In the genomic region with DNA sequence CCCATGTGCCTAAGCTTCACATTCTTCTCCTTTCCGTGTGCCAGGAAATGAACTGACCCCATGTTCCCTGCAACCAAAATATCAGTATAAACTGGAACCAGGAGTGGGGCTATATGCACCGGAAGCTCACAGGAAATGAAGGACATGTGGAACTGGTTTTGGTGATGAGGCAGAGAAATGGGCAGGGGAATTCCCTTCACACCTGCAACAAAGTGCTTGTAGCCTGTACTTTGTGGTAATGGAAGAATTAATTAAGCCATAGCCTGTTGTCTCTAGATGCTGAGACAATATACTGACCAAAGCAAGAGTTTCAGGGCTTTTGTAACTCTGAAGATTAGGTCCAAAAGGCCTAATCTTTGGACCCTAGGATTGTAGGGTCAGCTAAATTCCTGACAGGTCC, we compare ENCODE assay signal across 24 cellular contexts. TPM values are rescaled to one million over a fixed set of nuclear protein-coding genes. Genes with fewer than 3 reads are reported as not detected.
A peak's percentile ranks its signal among the peaks of the same experiment; 100 is the strongest.
DNase-seq lines count a peak whose midpoint lies in the region; ATAC-seq, FAIRE-seq and TF ChIP-seq lines count a peak whose summit lies in the region.
"Had no signal": no experiment of that assay in that cellular context is flagged by ENCODE, and none has a peak within 500 bp of the region (broad histone marks: within the 10 kb centered on the region; RNA-seq: fewer than 3 reads in every experiment).

No MANE protein-coding gene starts in this region.

- no peak overlapping the region for H2BK120ac ChIP-seq in H1 (replicated peaks; ENCODE audit: low read depth, low read length)

- H2BK20ac ChIP-seq in H1 (ENCODE audit: low read length), result no peak overlapping the region

- FAIRE-seq in H1 (lab: Jason Lieb, UNC), result no peak
- FAIRE-seq: A549, GM12891, GM19239 had no signal

- H3K4me2 ChIP-seq in MM.1S (ENCODE audit: low read depth, low read length) (peak overlapping the region; percentile 50; the same call in 1 of the 2 replicates), H1 (ENCODE audit: insufficient read depth in 1 of 2, low read depth in 2 of 2, low read length in 2 of 2) (no peak overlapping the region)
- H3K4me2 ChIP-seq: A549; BLaER1 treated with 17β-estradiol and CSF1 and Interleukin-3, amounts not matched to agents 10 nM and 100 nM had no signal

- ATAC-seq in GM18909 (IDR thresholded peaks at IDR 0.05; ENCODE audit: poor library complexity, unreplicated experiment), result peak; percentile 53
- no peak for ATAC-seq in activated T-cell treated with anti-CD3 and anti-CD28 coated beads, Interleukin-2, amount 50 U/mL, for 4 hours
- ATAC-seq in GM19324 (IDR thresholded peaks at IDR 0.05; ENCODE audit: low FRiP score, unreplicated experiment), result no peak
- ATAC-seq: A549 had no signal

- H3K14ac ChIP-seq in H1 (ENCODE audit: insufficient read length), result no peak overlapping the region

- H3K36me3 ChIP-seq in MM.1S (replicated peaks; ENCODE audit: insufficient read depth, low read length), result no peaks in the 10 kb centered on the region
- no peaks in the 10 kb centered on the region for H3K36me3 ChIP-seq in H1 (ENCODE audit: control insufficient read depth in 2 of 4, insufficient read depth in 4 of 4, low read length in 3 of 4)
- H3K36me3 ChIP-seq: BE2C; BLaER1 treated with 17β-estradiol and CSF1 and Interleukin-3, amounts not matched to agents 10 nM and 100 nM had no signal

- H3K9ac ChIP-seq in MM.1S (ENCODE audit: low read length), result no peak overlapping the region
- no peak overlapping the region for H3K9ac ChIP-seq in H1 (replicated peaks in 1 of 4; ENCODE audit: extremely low read depth in 1 of 4, low read depth in 3 of 4, low read length in 3 of 4)
- H3K9ac ChIP-seq: BLaER1 treated with 17β-estradiol and CSF1 and Interleukin-3, amounts not matched to agents 10 nM and 100 nM had no signal

- H2BK15ac ChIP-seq in H1 (ENCODE audit: low read length), result no peak overlapping the region

- H3K36me3 Mint-ChIP-seq in activated T-cell treated with anti-CD3 and anti-CD28 coated beads, Interleukin-2, amount 50 U/mL, for 4 hours (ENCODE audit: insufficient read depth), result no peaks in the 10 kb centered on the region
- H3K36me3 Mint-ChIP-seq: CD14-positive monocyte; CD4-positive, alpha-beta memory T cell had no signal

- POLR2A ChIA-PET in H1 (lab: Charles Lee; ENCODE audit: partially characterized antibody), result no interaction called here

- H3K18ac ChIP-seq in H1 (ENCODE audit: extremely low read depth, low read length), result no peak overlapping the region

- H3K4me3 ChIP-seq in MM.1S (ENCODE audit: low read length) (no peak overlapping the region), H1 (ENCODE audit: extremely low read depth in 1 of 4, insufficient read depth in 2 of 4, low read depth in 3 of 4, low read length in 4 of 4) (no peak overlapping the region)
- H3K4me3 ChIP-seq: A549; BLaER1 treated with 17β-estradiol and CSF1 and Interleukin-3, amounts not matched to agents 10 nM and 100 nM had no signal

- TF ChIP-seq EP300 in H1 (IDR thresholded peaks at IDR 0.05; ENCODE audit: borderline replicate concordance in 1 of 2, low read depth in 2 of 2, low read length in 2 of 2), result no peak

- H3K79me2 ChIP-seq in MM.1S (ENCODE audit: low read length), result no peaks in the 10 kb centered on the region
- H3K79me2 ChIP-seq in H1 (ENCODE audit: control insufficient read depth in 1 of 2, insufficient read depth in 2 of 2, low read length in 2 of 2), result no peaks in the 10 kb centered on the region

- TF ChIP-seq POLR2A in H1 (IDR thresholded peaks at IDR 0.05; ENCODE audit: control extremely low read depth in 1 of 2, low read depth in 2 of 2, low read length in 2 of 2), result no peak

- H3K79me1 ChIP-seq in H1 (ENCODE audit: low read depth, low read length), result no peaks in the 10 kb centered on the region

- no peak overlapping the region for H3K4me3 Mint-ChIP-seq in activated T-cell treated with anti-CD3 and anti-CD28 coated beads, Interleukin-2, amount 50 U/mL, for 4 hours
- H3K4me3 Mint-ChIP-seq: CD4-positive, alpha-beta memory T cell had no signal

- peaks cover 5% of the 10 kb centered on the region for H3K9me3 Mint-ChIP-seq in activated T-cell treated with anti-CD3 and anti-CD28 coated beads, Interleukin-2, amount 50 U/mL, for 4 hours

- 79% methylated on average over 2 of the region's 2 CpGs; no CpG with 5 or more reads in 1 of the 2 experiments for WGBS in H1 (ENCODE audit: extremely low coverage in 1 of 2, insufficient coverage in 1 of 2, insufficient read length in 1 of 2, insufficient replicate concordance in 2 of 2, low coverage in 1 of 2, low lambda C conversion rate in 2 of 2, missing lambda C conversion rate in 1 of 2), 2 experiments

- no peak overlapping the region for H4K91ac ChIP-seq in H1 (replicated peaks; ENCODE audit: insufficient read length, low read length)

- no peak overlapping the region for H4K5ac ChIP-seq in H1 (ENCODE audit: insufficient read length, low read depth, low read length)

- H3K23ac ChIP-seq in H1 (ENCODE audit: insufficient read length), result no peak overlapping the region

- H2AFZ ChIP-seq in MM.1S (ENCODE audit: low read length) (peak overlapping the region; percentile 32; the same call in 1 of the 2 replicates), H1 (ENCODE audit: low read length) (peak overlapping the region; percentile 80; the same call in 1 of the 2 replicates)

- H2BK12ac ChIP-seq in H1 (ENCODE audit: low read depth, low read length), result no peak overlapping the region

- H3K9me2 ChIP-seq in MM.1S (replicated peaks; ENCODE audit: insufficient read depth, low read length), result no peaks in the 10 kb centered on the region

- peaks cover 1% of the 10 kb centered on the region for H3K27me3 Mint-ChIP-seq in activated T-cell treated with anti-CD3 and anti-CD28 coated beads, Interleukin-2, amount 50 U/mL, for 4 hours (ENCODE audit: low read depth)

- H3K27me3 ChIP-seq in MM.1S (replicated peaks; ENCODE audit: insufficient read depth, low read length), result no peaks in the 10 kb centered on the region
- H3K27me3 ChIP-seq in H1 (replicated peaks in 1 of 4; ENCODE audit: control insufficient read depth in 3 of 4, extremely low read depth in 1 of 4, insufficient read depth in 3 of 4, low read length in 3 of 4), result no peaks in the 10 kb centered on the region
- H3K27me3 ChIP-seq: BE2C; BLaER1 treated with 17β-estradiol and CSF1 and Interleukin-3, amounts not matched to agents 10 nM and 100 nM had no signal

- no peak overlapping the region for H4K8ac ChIP-seq in H1 (ENCODE audit: extremely low read depth, insufficient read depth, low read length)

- no peaks in the 10 kb centered on the region for H3K9me3 ChIP-seq in MM.1S (replicated peaks; ENCODE audit: insufficient read depth, low read length)
- H3K9me3 ChIP-seq in H1 (ENCODE audit: insufficient read depth in 2 of 2, low read depth in 1 of 2, low read length in 1 of 2), result no peaks in the 10 kb centered on the region
- H3K9me3 ChIP-seq: A549, BE2C, Caco-2 had no signal

- TF ChIP-seq CTCF in MM.1S (IDR thresholded peaks at IDR 0.05; ENCODE audit: low read length), result no peak
- no peak for TF ChIP-seq CTCF in H1 (IDR thresholded peaks at IDR 0.05; ENCODE audit: control extremely low read depth in 1 of 3, insufficient read depth in 1 of 3, low read depth in 1 of 3, low read length in 3 of 3)

- H3K27ac ChIP-seq in MM.1S (ENCODE audit: low read length), result peak overlapping the region; percentile 43; the same call in 1 of the 2 replicates
- no peak overlapping the region for H3K27ac ChIP-seq in H1 (ENCODE audit: low read depth, low read length)
- H3K27ac ChIP-seq: A549; BLaER1 treated with 17β-estradiol and CSF1 and Interleukin-3, amounts not matched to agents 10 nM and 100 nM had no signal

- peaks cover 9% of the 10 kb centered on the region for H3F3A ChIP-seq in MM.1S (ENCODE audit: insufficient read depth, low read length)

- H3K4me1 ChIP-seq in MM.1S (ENCODE audit: low read length) (peaks cover 16% of the 10 kb centered on the region), H1 (replicated peaks in 1 of 4; ENCODE audit: control insufficient read depth in 3 of 4, insufficient read depth in 4 of 4, low read length in 3 of 4) (no peaks in the 10 kb centered on the region)
- H3K4me1 ChIP-seq: A549; BE2C; BLaER1 treated with 17β-estradiol and CSF1 and Interleukin-3, amounts not matched to agents 10 nM and 100 nM; Caco-2 had no signal

- no peak for TF ChIP-seq RAD21 in H1 (IDR thresholded peaks at IDR 0.05 in 1 of 2, conservative IDR thresholded peaks at IDR 0.05 in 1 of 2; ENCODE audit: low read depth in 2 of 2, low read length in 2 of 2)

- H2AK5ac ChIP-seq in H1 (ENCODE audit: low read depth, low read length), result no peak overlapping the region

- H3K56ac ChIP-seq in H1 (replicated peaks; ENCODE audit: insufficient read length, low read depth, low read length), result no peak overlapping the region

- CTCF ChIA-PET in H1 (lab: Charles Lee; ENCODE audit: partially characterized antibody), result interaction anchor here (1.0 to 3.9 kb wide), 2 partner anchors 10 to 49 kb away, joined by 3 to 31 read pairs; no protein-coding TSS in a partner anchor

- H2BK5ac ChIP-seq in H1 (ENCODE audit: low read depth, low read length), result no peak overlapping the region

- H3K4ac ChIP-seq in H1 (replicated peaks; ENCODE audit: insufficient read length, low read depth, low read length), result no peak overlapping the region

- peak; percentile 81 for DNase-seq in MM.1S
- DNase-seq in H1 (ENCODE audit: low read depth in 1 of 2, low spot score in 2 of 2), result no peak
- DNase-seq in NCI-H1417 (lab: John Stamatoyannopoulos, UW), result no peak
- DNase-seq in activated T-cell treated with anti-CD3 and anti-CD28 coated beads, Interleukin-2, amount 50 U/mL, for 4 hours, result no peak
- no peak for DNase-seq in CD1c-positive myeloid dendritic cell (ENCODE audit: extremely low spot score)
- DNase-seq: 8988T; ACHN; AML-193; BE2C; Caco-2; CD4-positive, alpha-beta memory T cell; DMS79; EL; GDM1; GOT3; H7; HCEC 1CT had no signal

- H4K20me1 ChIP-seq in MM.1S (ENCODE audit: insufficient read depth, low read length) (no peaks in the 10 kb centered on the region), H1 (replicated peaks in 1 of 2; ENCODE audit: control insufficient read depth in 1 of 2, insufficient read depth in 2 of 2, low read length in 2 of 2) (no peaks in the 10 kb centered on the region)
- H4K20me1 ChIP-seq: BLaER1 treated with 17β-estradiol and CSF1 and Interleukin-3, amounts not matched to agents 10 nM and 100 nM had no signal

- H3K4me1 Mint-ChIP-seq in activated T-cell treated with anti-CD3 and anti-CD28 coated beads, Interleukin-2, amount 50 U/mL, for 4 hours (ENCODE audit: low read depth), result no peaks in the 10 kb centered on the region
- H3K4me1 Mint-ChIP-seq: CD14-positive monocyte; CD4-positive, alpha-beta memory T cell had no signal

- H3K23me2 ChIP-seq in H1 (ENCODE audit: low read depth, low read length), result no peaks in the 10 kb centered on the region

RNA-seq across cellular contexts. Expression of gene UGGT2, which starts 15.5 kb away (rescaled TPM):
- 21.9 and 25.1 TPM in 2 replicates for total RNA-seq in H1 (2021; fragmentation: NEBNext Ultra II Directional; extraction: Animal tissue kit (Norgen Biotek cat#: 25700))
- 5.9 and 6.0 TPM in 2 replicates for polyA plus RNA-seq in H1 (2011; rRNA removed)
- polyA plus RNA-seq in H1 (2011; cell fraction: cytosol; rRNA removed), result 10.1 TPM
- polyA plus RNA-seq in H1 (2011; cell fraction: nucleus; rRNA removed), result 31.8 TPM
- polyA plus RNA-seq in H1 (2012, experiment 1 of 2), result 7.6 to 11.5 TPM (median 8.7 TPM) in 4 replicates
- 2.2 TPM for polyA plus RNA-seq in H1 (2012, experiment 2 of 2)
- 29.1 TPM for polyA plus RNA-seq in H1 (2013, experiment 1 of 2)
- polyA plus RNA-seq in H1 (2013, experiment 2 of 2), result 28.5 TPM
- 19.4 and 26.4 TPM in 2 replicates for polyA minus RNA-seq in H1 (2011; rRNA and poly(A)+ RNA removed)
- 14.2 TPM for polyA minus RNA-seq in H1 (2011; cell fraction: cytosol; rRNA and poly(A)+ RNA removed)
- 163 TPM for polyA minus RNA-seq in H1 (2011; cell fraction: nucleus; rRNA and poly(A)+ RNA removed)
- under 1 TPM; 0.08 to 0.46 (median 0.08) TPM for total RNA-seq in activated T-cell treated with anti-CD3 and anti-CD28 coated beads, Interleukin-2, amount 50 U/mL, for 4 hours
- total RNA-seq: CD4-positive, alpha-beta memory T cell had no signal
- polyA plus RNA-seq: CD4-positive, alpha-beta memory T cell had no signal

RNA-seq across cellular contexts. Expression of gene HS6ST3, which starts 21.2 kb away (rescaled TPM):
- total RNA-seq in H1 (2021; fragmentation: NEBNext Ultra II Directional; extraction: Animal tissue kit (Norgen Biotek cat#: 25700)), result 1.2 TPM in 2 replicates
- polyA plus RNA-seq in H1 (2011; rRNA removed), result 0.39 and 0.45 TPM in 2 replicates
- polyA plus RNA-seq in H1 (2011; cell fraction: cytosol; rRNA removed), result 0.49 TPM
- polyA plus RNA-seq in H1 (2011; cell fraction: nucleus; rRNA removed), result 1.3 TPM
- polyA plus RNA-seq in H1 (2012, experiment 1 of 2), result 0.58 to 1.0 TPM (median 0.75 TPM) in 4 replicates
- polyA plus RNA-seq in H1 (2012, experiment 2 of 2), result 0.05 TPM
- 0.89 TPM for polyA plus RNA-seq in H1 (2013, experiment 1 of 2)
- 0.94 TPM for polyA plus RNA-seq in H1 (2013, experiment 2 of 2)
- 2.0 and 2.5 TPM in 2 replicates for polyA minus RNA-seq in H1 (2011; rRNA and poly(A)+ RNA removed)
- polyA minus RNA-seq in H1 (2011; cell fraction: cytosol; rRNA and poly(A)+ RNA removed), result 1.0 TPM
- 3.1 TPM for polyA minus RNA-seq in H1 (2011; cell fraction: nucleus; rRNA and poly(A)+ RNA removed)
- total RNA-seq in activated T-cell treated with anti-CD3 and anti-CD28 coated beads, Interleukin-2, amount 50 U/mL, for 4 hours, result not detected
- total RNA-seq: Caco-2; CD4-positive, alpha-beta memory T cell had no signal
- polyA plus RNA-seq: A549; CD14-positive monocyte; CD4-positive, alpha-beta memory T cell had no signal

Comparison
In these comparisons a context has a peak if more than half of its experiments do, and no peak if none do; other contexts are left out.
1. RNA of gene UGGT2, which starts 15.5 kb away (total RNA-seq): 21.9 to 25.1 TPM in H1; 0.08 to 0.46 TPM in activated T-cell treated with anti-CD3 and anti-CD28 coated beads, Interleukin-2, amount 50 U/mL, for 4 hours; every median in the first group is over 10 times any median in the second.